ENCODE assay signal across 10 cellular contexts in genomic region chr17:1764274-1764673, GRCh38. TPM values are rescaled to one million over a fixed set of nuclear protein-coding genes. Genes with fewer than 3 reads are reported as not detected.
DNase-seq lines count a peak whose midpoint lies in the region; ATAC-seq and TF ChIP-seq lines count a peak whose summit lies in the region.
"Had no signal": no experiment of that assay in that cellular context is flagged by ENCODE, and none has a peak within 500 bp of the region (broad histone marks: within the 10 kb centered on the region; RNA-seq: fewer than 3 reads in every experiment).

No MANE protein-coding gene starts in this region.

- ATAC-seq in GM18861 (IDR thresholded peaks at IDR 0.05; ENCODE audit: unreplicated experiment) (no peak), GM19467 (IDR thresholded peaks at IDR 0.05; ENCODE audit: unreplicated experiment) (no peak)
- ATAC-seq: HCT116 had no signal

- peak; percentile 50 for DNase-seq in EL
- DNase-seq in SK-N-DZ (ENCODE audit: low spot score) = peak; percentile 64
- DNase-seq in adipocyte (ENCODE audit: low read depth) = peak; percentile 78
- peak; percentile 75 for DNase-seq in islet precursor cell
- peak; percentile 50 for DNase-seq in stimulated activated CD4-positive, alpha-beta T cell treated with anti-CD3 and anti-CD28 coated beads, Interleukin-4, amount 100 ng/mL, for 24 hours
- no peak for DNase-seq in GM10266 (ENCODE audit: extremely low spot score)

- H3K9ac ChIP-seq in adipocyte (ENCODE audit: low read length) = peak overlapping the region; percentile 98

- TF ChIP-seq CTCF in GM10266 (IDR thresholded peaks at IDR 0.05; ENCODE audit: control insufficient read depth, insufficient read depth, low read depth, missing control alignments) = no peak

- no peaks in the 10 kb centered on the region for H3K27me3 ChIP-seq in adipocyte (replicated peaks; ENCODE audit: control insufficient read depth, insufficient read depth, low read length)

- H3K36me3 ChIP-seq in adipocyte (ENCODE audit: control insufficient read depth, insufficient read depth, low read length, severe bottlenecking) = peaks cover 25% of the 10 kb centered on the region
- H3K36me3 ChIP-seq: neutrophil had no signal

- H3K4me1 ChIP-seq in adipocyte (ENCODE audit: control insufficient read depth, insufficient read depth, low read length) = peaks cover 37% of the 10 kb centered on the region

- H3K9me3 ChIP-seq in adipocyte (ENCODE audit: control insufficient read depth, low read length) = no peaks in the 10 kb centered on the region
- H3K9me3 ChIP-seq: neutrophil had no signal

- peak overlapping the region; percentile 95 for H3K4me3 ChIP-seq in adipocyte (ENCODE audit: low read length)

RNA-seq across cellular contexts. Expression of gene SERPINF1, which starts 2.4 kb away (rescaled TPM):
- 458 and 511 TPM in 2 replicates for polyA plus RNA-seq in SK-N-DZ (2014; cell fraction: cytosol; rRNA removed)
- 288 and 352 TPM in 2 replicates for polyA plus RNA-seq in SK-N-DZ (2014; cell fraction: nucleus; rRNA removed)

RNA-seq across cellular contexts. Expression of gene SERPINF2, which starts 21.6 kb away (rescaled TPM):
- polyA plus RNA-seq in SK-N-DZ (2014; cell fraction: cytosol; rRNA removed) = 0.32 and 0.53 TPM in 2 replicates
- 0.65 and 1.1 TPM in 2 replicates for polyA plus RNA-seq in SK-N-DZ (2014; cell fraction: nucleus; rRNA removed)

RNA-seq across cellular contexts. Expression of gene WDR81, which starts 39.8 kb away (rescaled TPM):
- polyA plus RNA-seq in SK-N-DZ (2014; cell fraction: cytosol; rRNA removed) = 21.5 and 24.9 TPM in 2 replicates
- 42.6 and 48.5 TPM in 2 replicates for polyA plus RNA-seq in SK-N-DZ (2014; cell fraction: nucleus; rRNA removed)

RNA-seq across cellular contexts. Expression of gene TLCD2, which starts 54.1 kb away (rescaled TPM):
- polyA plus RNA-seq in SK-N-DZ (2014; cell fraction: cytosol; rRNA removed) = 0.12 and 0.44 TPM in 2 replicates
- polyA plus RNA-seq in SK-N-DZ (2014; cell fraction: nucleus; rRNA removed) = 0.15 and 0.43 TPM in 2 replicates
